19 cellular contexts compared by ENCODE assay signal in the genomic region with DNA sequence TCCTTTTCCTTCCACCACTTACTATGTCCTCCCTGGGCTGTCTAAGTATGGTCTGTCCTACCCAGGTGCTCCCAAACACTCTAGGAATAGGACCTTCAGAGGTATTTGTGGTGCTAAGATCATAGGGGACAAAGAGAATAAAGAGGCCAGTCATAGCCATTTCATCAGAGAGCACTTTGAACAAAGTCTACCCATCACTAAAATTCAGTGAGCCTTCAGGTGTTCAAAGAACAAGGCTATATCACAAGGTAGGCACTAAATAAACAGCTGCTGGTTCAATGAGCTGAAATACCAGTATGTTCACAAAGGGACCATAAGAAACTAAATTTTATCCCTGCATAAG. TPM values are rescaled to one million over a fixed set of nuclear protein-coding genes. Genes with fewer than 3 reads are reported as not detected.
DNase-seq lines count a peak whose midpoint lies in the region; ATAC-seq, FAIRE-seq and TF ChIP-seq lines count a peak whose summit lies in the region.
"Had no signal": no experiment of that assay in that cellular context is flagged by ENCODE, and none has a peak within 500 bp of the region (broad histone marks: within the 10 kb centered on the region; RNA-seq: fewer than 3 reads in every experiment).

No MANE protein-coding gene starts in this region.

- no peaks in the 10 kb centered on the region for H3K9me3 Mint-ChIP-seq in CD4-positive, CD25-positive, alpha-beta regulatory T cell
- H3K9me3 Mint-ChIP-seq: dendritic cell treated with granulocyte-macrophage colony-stimulating factor and Interleukin-4, amounts not matched to agents 40 ng/mL and 50 ng/mL, for 4 days had no signal

- no peak for ATAC-seq in CD4-positive, CD25-positive, alpha-beta regulatory T cell (ENCODE audit: low read depth in 2 of 2)
- ATAC-seq in K562 (no peak; the same call in 2 of the 3 replicates), psoas muscle (no peak), HG03460 (IDR thresholded peaks at IDR 0.05; ENCODE audit: unreplicated experiment) (no peak), GM18861 (IDR thresholded peaks at IDR 0.05; ENCODE audit: unreplicated experiment) (no peak)

- peaks cover 26 to 42% (median 31%) of the 10 kb centered on the region in 4 donors for H3K4me1 Mint-ChIP-seq in CD4-positive, CD25-positive, alpha-beta regulatory T cell

- no peak for TF ChIP-seq EP300 in K562 (IDR thresholded peaks at IDR 0.05; ENCODE audit: low read length)

- TF ChIP-seq POLR2A in K562 (conservative IDR thresholded peaks at IDR 0.05), result no peak

- no peaks in the 10 kb centered on the region for H3K9me1 ChIP-seq in K562 (ENCODE audit: control insufficient read depth, insufficient read depth, low read length)

- H3K79me2 ChIP-seq in K562 (ENCODE audit: control insufficient read depth, insufficient read depth, low read length), result peaks cover 5% of the 10 kb centered on the region; the same call in 1 of the 3 replicates

- no peak overlapping the region for H3K4me2 ChIP-seq in K562 (ENCODE audit: insufficient read depth, low read length)

- no peak for DNase-seq in CD4-positive, CD25-positive, alpha-beta regulatory T cell
- DNase-seq in K562 (ENCODE audit: extremely low read depth in 1 of 4, low spot score in 3 of 4) (no peak), psoas muscle (no peak), GM20000 (ENCODE audit: low spot score) (no peak), dorsolateral prefrontal cortex (no peak)
- DNase-seq: activated CD4-positive, alpha-beta T cell treated with anti-CD3 and anti-CD28 coated beads, Interleukin-2, amount 50 U/mL, for 4 hours; activated effector memory CD4-positive, alpha-beta T cell treated with Interleukin-2 at 50 U/mL for 16 hours; NCI-H187; NCI-H510A; ovary; SK-N-SH; stimulated activated naive CD4-positive, alpha-beta T cell had no signal

- peaks cover 34% of the 10 kb centered on the region for H3K4me1 ChIP-seq in CD4-positive, CD25-positive, alpha-beta regulatory T cell (ENCODE audit: control insufficient read depth, insufficient read depth, low read length, poor library complexity, severe bottlenecking)
- H3K4me1 ChIP-seq in K562 (replicated peaks in 1 of 2; ENCODE audit: control insufficient read depth in 2 of 2, insufficient read depth in 2 of 2, low read length in 2 of 2) (peaks cover 11 to 27% of the 10 kb centered on the region in 2 experiments; a peak in 4 of 5 replicates), psoas muscle (peaks cover 35% of the 10 kb centered on the region)

- peak overlapping the region in 2 of 3 donors; percentile 26 to 71 for H3K27ac Mint-ChIP-seq in CD4-positive, CD25-positive, alpha-beta regulatory T cell
- H3K27ac Mint-ChIP-seq: dendritic cell treated with granulocyte-macrophage colony-stimulating factor and Interleukin-4, amounts not matched to agents 40 ng/mL and 50 ng/mL, for 4 days had no signal

- peaks cover 12% of the 10 kb centered on the region for H3K36me3 Mint-ChIP-seq in CD4-positive, CD25-positive, alpha-beta regulatory T cell

- no peaks in the 10 kb centered on the region for H4K20me1 ChIP-seq in K562 (replicated peaks; ENCODE audit: control insufficient read depth, insufficient read depth, low read length)

- in situ Hi-C loops in K562 (cut with MboI), result no loop called here

- H3K9ac ChIP-seq in K562 (ENCODE audit: insufficient read depth in 1 of 2, low read depth in 2 of 2, low read length in 2 of 2), result no peak overlapping the region
- H3K9ac ChIP-seq: SK-N-SH had no signal

- peaks cover 39% of the 10 kb centered on the region for H3K36me3 ChIP-seq in CD4-positive, CD25-positive, alpha-beta regulatory T cell (ENCODE audit: control insufficient read depth, insufficient read depth, low read length)
- peaks cover 84% of the 10 kb centered on the region for H3K36me3 ChIP-seq in KOPT-K1 (ENCODE audit: insufficient read depth, low read length)
- peaks cover 66% of the 10 kb centered on the region for H3K36me3 ChIP-seq in K562 (ENCODE audit: control insufficient read depth, insufficient read depth, low read length)
- H3K36me3 ChIP-seq in psoas muscle (ENCODE audit: insufficient read depth in 1 of 2, low read depth in 1 of 2), result peaks cover 11 to 50% of the 10 kb centered on the region in 2 donors
- H3K36me3 ChIP-seq: ovary had no signal

- no peak for TF ChIP-seq RAD21 in K562 (CRISPR knock-in tag; conservative IDR thresholded peaks at IDR 0.05 in 1 of 2, IDR thresholded peaks at IDR 0.05 in 1 of 2)

- CTCF ChIA-PET in K562 (lab: Yijun Ruan, JAX; ENCODE audit: low intra/inter-chr PET ratio), result no interaction called here

- no peak overlapping the region for H3K4me3 Mint-ChIP-seq in CD4-positive, CD25-positive, alpha-beta regulatory T cell
- H3K4me3 Mint-ChIP-seq: dendritic cell treated with granulocyte-macrophage colony-stimulating factor and Interleukin-4, amounts not matched to agents 40 ng/mL and 50 ng/mL, for 4 days had no signal

- H3K27me3 Mint-ChIP-seq in CD4-positive, CD25-positive, alpha-beta regulatory T cell, result no peaks in the 10 kb centered on the region
- H3K27me3 Mint-ChIP-seq: dendritic cell treated with granulocyte-macrophage colony-stimulating factor and Interleukin-4, amounts not matched to agents 40 ng/mL and 50 ng/mL, for 4 days had no signal

- TF ChIP-seq CTCF in K562 (IDR thresholded peaks at IDR 0.05 in 2 of 3, conservative IDR thresholded peaks at IDR 0.05 in 1 of 3; ENCODE audit: insufficient read depth in 2 of 3, low read depth in 1 of 3, low read length in 3 of 3), result no peak
- no peak for TF ChIP-seq CTCF in psoas muscle (IDR thresholded peaks at IDR 0.05)
- TF ChIP-seq CTCF in GM20000 (IDR thresholded peaks at IDR 0.05; ENCODE audit: extremely low read depth, missing control alignments), result no peak
- no peak for TF ChIP-seq CTCF in dorsolateral prefrontal cortex (IDR thresholded peaks at IDR 0.05 in 54 of 56, conservative IDR thresholded peaks at IDR 0.05 in 2 of 56; ENCODE audit: low read depth in 1 of 56, partially characterized antibody in 56 of 56)

- no peak overlapping the region for H3K4me3 ChIP-seq in CD4-positive, CD25-positive, alpha-beta regulatory T cell (ENCODE audit: low read depth, low read length)
- H3K4me3 ChIP-seq in K562 (no peak overlapping the region), psoas muscle (no peak overlapping the region), dorsolateral prefrontal cortex (no peak overlapping the region)
- H3K4me3 ChIP-seq: ovary, skin epidermis, vagina had no signal

- H3K27me3 ChIP-seq in CD4-positive, CD25-positive, alpha-beta regulatory T cell (ENCODE audit: control insufficient read depth, insufficient read depth, low read length), result no peaks in the 10 kb centered on the region
- H3K27me3 ChIP-seq in K562 (ENCODE audit: control insufficient read depth in 2 of 2, insufficient read depth in 2 of 2, low read length in 2 of 2) (no peaks in the 10 kb centered on the region), psoas muscle (ENCODE audit: insufficient read depth in 3 of 3, low read length in 2 of 3) (no peaks in the 10 kb centered on the region), dorsolateral prefrontal cortex (no peaks in the 10 kb centered on the region)
- H3K27me3 ChIP-seq: ovary, vagina had no signal

- BruUV-seq in K562 (replicated peaks; lab: Mats Ljungman, UMichigan), result no TSS peak

- POLR2A ChIA-PET in K562 (lab: Yijun Ruan, JAX), result interaction anchor here (0.6 to 4.9 kb wide), 6 partner anchors 10 to 28 kb away, joined by 3 to 27 read pairs (median 3); no protein-coding TSS in a partner anchor

- intact Hi-C loops in K562 (cut with micrococcal nuclease), result loop anchor here (10.0 kb wide), 2 partner anchors 307 to 357 kb away; no protein-coding TSS in a partner anchor
- intact Hi-C loops in psoas muscle (cut with DNase I), result no loop called here
- intact Hi-C loops in dorsolateral prefrontal cortex (cut with DNase I), result loop anchor here in 1 of 2 donors (10.0 kb wide), 1 partner anchor 147 kb away; the partner anchor contains the start of gene SETD2

- H3K9me3 ChIP-seq in CD4-positive, CD25-positive, alpha-beta regulatory T cell (ENCODE audit: control insufficient read depth in 2 of 2, low read length in 2 of 2), result no peaks in the 10 kb centered on the region
- H3K9me3 ChIP-seq in KOPT-K1 (ENCODE audit: insufficient read depth, low read length, poor library complexity, severe bottlenecking), result no peaks in the 10 kb centered on the region
- H3K9me3 ChIP-seq in K562 (replicated peaks; ENCODE audit: control insufficient read depth, insufficient read depth, low read depth, low read length), result no peaks in the 10 kb centered on the region
- H3K9me3 ChIP-seq in psoas muscle, result no peaks in the 10 kb centered on the region
- H3K9me3 ChIP-seq: ovary, SK-N-SH, vagina had no signal

- H3K27ac ChIP-seq in CD4-positive, CD25-positive, alpha-beta regulatory T cell (ENCODE audit: insufficient read depth, low read length, poor library complexity, severe bottlenecking), result peak overlapping the region; percentile 53
- H3K27ac ChIP-seq in KOPT-K1 (ENCODE audit: low read depth, low read length, poor library complexity, severe bottlenecking) (peak overlapping the region; percentile 72), K562 (ENCODE audit: extremely low read depth, low read depth, low read length) (peak overlapping the region; percentile 80; the same call in 2 of the 3 replicates), psoas muscle (peak overlapping the region; percentile 39), dorsolateral prefrontal cortex (no peak overlapping the region)
- H3K27ac ChIP-seq: ovary, vagina had no signal

- FAIRE-seq in K562 (lab: Jason Lieb, UNC), result no peak
- FAIRE-seq: TTC549 had no signal

- H2AFZ ChIP-seq in K562 (ENCODE audit: low read depth, low read length), result no peak overlapping the region

RNA-seq across cellular contexts. Expression of gene NBEAL2, which starts 38.8 kb away (rescaled TPM):
- 429 TPM for total RNA-seq in CD4-positive, CD25-positive, alpha-beta regulatory T cell
- polyA plus RNA-seq in CD4-positive, CD25-positive, alpha-beta regulatory T cell, result 10 to 100 TPM in 2 of 4 donors, 1 to 10 TPM in 2; 4.7 to 13.5 (median 8.6) TPM
- total RNA-seq in K562 (2011; cell fraction: chromatin; rRNA removed; ENCODE audit: low replicate concordance), result 322 and 1,090 TPM in 2 replicates
- total RNA-seq in K562 (2011; cell fraction: nucleolus; rRNA removed), result 555 and 597 TPM in 2 replicates
- total RNA-seq in K562 (2011; cell fraction: nucleoplasm; rRNA removed), result 365 and 370 TPM in 2 replicates
- total RNA-seq in K562 (2014; rRNA removed) (41.3 and 45.2 TPM in 2 replicates), K562 (2014; rRNA removed; fragmentation: Illumina TruSeq; extraction: Trizol) (12.3 and 16.0 TPM in 2 replicates), K562 (2015; rRNA removed; fragmentation: Illumina TruSeq; extraction: Trizol) (23.7 and 23.9 TPM in 2 replicates), K562 (2021) (89.3 and 114 TPM in 2 replicates), psoas muscle (10 to 100 TPM in 1 of 4 donors, 1 to 10 TPM in 3; 7.3 to 11.2 (median 7.7) TPM), dorsolateral prefrontal cortex (10 to 100 TPM in 112 of 120 experiments, 1 to 10 TPM in 8; 8.2 to 41.7 (median 16.9) TPM)
- polyA plus RNA-seq in K562 (2011; rRNA removed) (29.6 and 50.4 TPM in 2 replicates), K562 (2014; fragmentation: Illumina TruSeq; extraction: Trizol) (46.4 and 62.1 TPM in 2 replicates), K562 (2014; fragmentation: Nextera tagmentation; extraction: Ambion mirVana) (under 1 TPM; 0.06 to 0.24 TPM), K562 (2014; rRNA removed) (67.5 and 85.5 TPM in 2 replicates), psoas muscle (10 to 100 TPM in 1 of 3 donors, 1 to 10 TPM in 2; 5.4 to 13.0 (median 6.4) TPM)
- 25.6 and 45.5 TPM in 2 replicates for polyA plus RNA-seq in K562 (2011; cell fraction: cytosol; rRNA removed)
- polyA plus RNA-seq in K562 (2011; cell fraction: nucleus; rRNA removed), result 557 and 843 TPM in 2 replicates
- 66.4 and 174 TPM in 2 replicates for polyA plus RNA-seq in K562 (2012)
- polyA minus RNA-seq in K562 (2011; rRNA and poly(A)+ RNA removed), result 8.6 and 16.8 TPM in 2 replicates
- 23.5 and 26.4 TPM in 2 replicates for polyA minus RNA-seq in K562 (2011; cell fraction: cytosol; rRNA and poly(A)+ RNA removed)
- polyA minus RNA-seq in K562 (2011; cell fraction: nucleus; rRNA and poly(A)+ RNA removed), result 104 and 118 TPM in 2 replicates

RNA-seq across cellular contexts. Expression of gene CCDC12, which starts 41.7 kb away (rescaled TPM):
- total RNA-seq in CD4-positive, CD25-positive, alpha-beta regulatory T cell, result 71.8 TPM
- 100 to 1,000 TPM in 3 of 4 donors, 10 to 100 TPM in 1; 90.4 to 116 (median 106) TPM for polyA plus RNA-seq in CD4-positive, CD25-positive, alpha-beta regulatory T cell
- 140 and 232 TPM in 2 replicates for total RNA-seq in K562 (2011; cell fraction: chromatin; rRNA removed; ENCODE audit: low replicate concordance)
- total RNA-seq in K562 (2011; cell fraction: nucleolus; rRNA removed), result 143 and 148 TPM in 2 replicates
- 188 and 262 TPM in 2 replicates for total RNA-seq in K562 (2011; cell fraction: nucleoplasm; rRNA removed)
- 99.0 and 101 TPM in 2 replicates for total RNA-seq in K562 (2014; rRNA removed)
- total RNA-seq in K562 (2014; rRNA removed; fragmentation: Illumina TruSeq; extraction: Trizol), result 44.4 and 63.0 TPM in 2 replicates
- total RNA-seq in K562 (2015; rRNA removed; fragmentation: Illumina TruSeq; extraction: Trizol), result 104 and 115 TPM in 2 replicates
- 75.2 and 86.9 TPM in 2 replicates for total RNA-seq in K562 (2021)
- polyA plus RNA-seq in K562 (2011; rRNA removed), result 47.8 and 54.0 TPM in 2 replicates
- polyA plus RNA-seq in K562 (2011; cell fraction: cytosol; rRNA removed), result 53.0 and 53.5 TPM in 2 replicates
- polyA plus RNA-seq in K562 (2011; cell fraction: nucleus; rRNA removed), result 82.0 and 85.3 TPM in 2 replicates
- 77.1 and 114 TPM in 2 replicates for polyA plus RNA-seq in K562 (2012)
- 105 and 127 TPM in 2 replicates for polyA plus RNA-seq in K562 (2014; fragmentation: Illumina TruSeq; extraction: Trizol)
- polyA plus RNA-seq in K562 (2014; fragmentation: Nextera tagmentation; extraction: Ambion mirVana), result 10 to 100 TPM in 1 of 2 experiments, 1 to 10 TPM in 1; 8.9 to 20.9 TPM
- polyA plus RNA-seq in K562 (2014; rRNA removed), result 100 and 201 TPM in 2 replicates
- polyA minus RNA-seq in K562 (2011; rRNA and poly(A)+ RNA removed), result 50.3 and 53.4 TPM in 2 replicates
- polyA minus RNA-seq in K562 (2011; cell fraction: cytosol; rRNA and poly(A)+ RNA removed), result 17.4 and 21.1 TPM in 2 replicates
- polyA minus RNA-seq in K562 (2011; cell fraction: nucleus; rRNA and poly(A)+ RNA removed), result 81.3 and 87.3 TPM in 2 replicates
- total RNA-seq in psoas muscle, result 10 to 100 TPM; 25.1 to 36.4 (median 34.9) TPM
- 10 to 100 TPM; 47.0 to 69.8 (median 55.5) TPM for polyA plus RNA-seq in psoas muscle
- total RNA-seq in dorsolateral prefrontal cortex, result 10 to 100 TPM; 30.9 to 54.9 (median 40.5) TPM

Comparison
In these comparisons a context has a peak if more than half of its experiments do, and no peak if none do; other contexts are left out.
1. H3K27ac ChIP-seq: peak in CD4-positive, CD25-positive, alpha-beta regulatory T cell (single experiment), KOPT-K1 (single experiment), K562 (single experiment) and psoas muscle (single experiment); none in dorsolateral prefrontal cortex (0 of 59).